Comparison of ENCODE assay signal across 24 cellular contexts in genomic region chr7:33070277-33070676, GRCh38.
"Had no signal": no experiment of that assay in that cellular context is flagged by ENCODE, and none has a peak within 500 bp of the region (broad histone marks: within the 10 kb centered on the region; RNA-seq: fewer than 3 reads in every experiment).

No MANE protein-coding gene starts in this region.

- H3K36me3 ChIP-seq: MG63, SJCRH30 had no signal

- H3K27me3 ChIP-seq: MG63, SJCRH30 had no signal

- ATAC-seq: Panc1, PC-3, Right ventricle myocardium inferior, SK-N-SH treated with all-trans-retinoic acid at 6 μM for 48 hours, T-helper 17 cell had no signal

- DNase-seq: Karpas-422, KG1, MG63, NCI-H1092, NCI-H1105 treated with DMSO at 0.1 percent for 48 hours, NCI-H1436, NCI-H187, NCI-H2029, NCI-H2081 treated with DMSO at 0.1 percent for 48 hours, NCI-H2171, NCI-H226, NCI-H446, NCI-H510A, NCI-H524 treated with DMSO at 0.1 percent for 48 hours, NCI-H69, NCI-H774, PC-3, SHP77 treated with DMSO at 0.1 percent for 48 hours, SJCRH30, T-helper 1 cell, T-helper 17 cell had no signal

- H3K4me1 ChIP-seq: SJCRH30 had no signal

- H3K27ac ChIP-seq: SJCRH30 had no signal

- H3K4me3 ChIP-seq: MG63, SJCRH30 had no signal
